ENCODE assay signal across 11 cellular contexts in the genomic region with DNA sequence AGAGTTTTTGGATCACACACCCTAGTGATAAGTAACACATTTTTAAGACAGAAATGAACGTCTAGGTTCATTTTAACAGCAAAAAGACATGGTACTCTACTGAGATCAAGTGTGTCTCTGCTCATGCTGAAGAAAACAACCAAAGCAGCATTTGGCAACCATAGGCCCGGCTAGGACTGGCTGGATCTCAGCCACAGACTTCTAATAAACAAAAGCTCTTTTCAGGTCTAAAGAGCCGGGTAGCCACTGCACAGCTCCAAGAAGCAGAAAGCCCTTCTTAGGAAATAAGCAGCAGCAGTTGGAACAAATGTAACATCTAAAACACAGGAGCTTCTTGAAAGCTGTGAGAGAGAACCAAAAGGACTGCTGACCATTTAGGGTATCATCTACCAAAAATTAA. TPM values are rescaled to one million over a fixed set of nuclear protein-coding genes. Genes with fewer than 3 reads are reported as not detected.
A peak's percentile ranks its signal among the peaks of the same experiment; 100 is the strongest.
DNase-seq lines count a peak whose midpoint lies in the region; ATAC-seq lines count a peak whose summit lies in the region.
"Had no signal": no experiment of that assay in that cellular context is flagged by ENCODE, and none has a peak within 500 bp of the region (broad histone marks: within the 10 kb centered on the region; RNA-seq: fewer than 3 reads in every experiment).

No MANE protein-coding gene starts in this region.

- in situ Hi-C loops in GM23248 (cut with MboI), result no loop called here

- peak; percentile 85 for ATAC-seq in sciatic nerve
- no peak for ATAC-seq in effector memory CD8-positive, alpha-beta T cell (replicated peaks)

- peaks cover 68% of the 10 kb centered on the region for H3K79me2 ChIP-seq in GM23248 (ENCODE audit: insufficient read depth)

- no peak overlapping the region for H3K9ac ChIP-seq in GM23248

- no peak overlapping the region for H3K4me3 ChIP-seq in GM23248

- WGBS in GM23248 (ENCODE audit: low coverage in 1 of 2, low lambda C conversion rate in 2 of 2, missing lambda C conversion rate in 2 of 2), 2 experiments, result 25 to 28% methylated on average over 3 of the region's 3 CpGs

- H3K4me1 ChIP-seq in GM23248 (ENCODE audit: insufficient read depth), result peaks cover 58% of the 10 kb centered on the region

- no peak overlapping the region for H3K27ac Mint-ChIP-seq in effector memory CD8-positive, alpha-beta T cell

- no peaks in the 10 kb centered on the region for H3K9me2 ChIP-seq in GM23248 (ENCODE audit: insufficient read depth)

- peaks cover 6 to 14% of the 10 kb centered on the region in 2 donors for H3K4me1 Mint-ChIP-seq in effector memory CD8-positive, alpha-beta T cell (ENCODE audit: low read depth in 2 of 2)

- H4K20me1 ChIP-seq in GM23248 (ENCODE audit: insufficient read depth), result peaks cover 6% of the 10 kb centered on the region; the same call in 1 of the 2 replicates

- H3K9me3 Mint-ChIP-seq in effector memory CD8-positive, alpha-beta T cell, result no peaks in the 10 kb centered on the region
- H3K9me3 Mint-ChIP-seq: CD4-positive, alpha-beta memory T cell had no signal

- peaks cover 30% of the 10 kb centered on the region for H3F3A ChIP-seq in GM23248 (ENCODE audit: insufficient read depth)

- H3K36me3 ChIP-seq in GM23248 (ENCODE audit: low read depth), result no peaks in the 10 kb centered on the region

- intact Hi-C loops in sciatic nerve (cut with DNase I) (loop anchor here (5.0 kb wide), 1 partner anchor 121 kb away; no protein-coding TSS in a partner anchor), posterior vena cava (cut with DNase I) (loop anchor here in 1 of 2 donors (10.0 kb wide), 1 partner anchor 123 kb away; no protein-coding TSS in a partner anchor)

- H3K9me3 ChIP-seq in GM23248 (ENCODE audit: low read depth), result no peaks in the 10 kb centered on the region

- H3K4me2 ChIP-seq in GM23248 (ENCODE audit: unreplicated experiment), result no peak overlapping the region

- peak overlapping the region; percentile 16; the same call in 1 of the 2 replicates for H3K27ac ChIP-seq in GM23248
- H3K27ac ChIP-seq: HL-60 had no signal

- no peak overlapping the region for H3K4me3 Mint-ChIP-seq in effector memory CD8-positive, alpha-beta T cell
- H3K4me3 Mint-ChIP-seq: CD4-positive, alpha-beta memory T cell had no signal

- no peaks in the 10 kb centered on the region for H3K27me3 ChIP-seq in GM23248 (replicated peaks; ENCODE audit: insufficient read depth)

- peak; percentile 34 for DNase-seq in GM23248
- peak; percentile 53 for DNase-seq in cerebellar cortex (ENCODE audit: low spot score)
- DNase-seq in hippocampal formation (lab: John Stamatoyannopoulos, UW), result peak; percentile 70 to 90
- DNase-seq in sciatic nerve (ENCODE audit: low spot score), result no peak
- no peak for DNase-seq in posterior vena cava (ENCODE audit: low spot score)
- no peak for DNase-seq in NCI-H510A treated with DMSO at 0.1 percent for 48 hours (lab: John Stamatoyannopoulos, UW)
- DNase-seq in dedifferentiated amniotic fluid mesenchymal stem cell (ENCODE audit: extremely low spot score), result no peak
- DNase-seq in effector memory CD8-positive, alpha-beta T cell, result no peak
- DNase-seq: NCI-H187 treated with DMSO at 0.1 percent for 48 hours had no signal

- H3K36me3 Mint-ChIP-seq in effector memory CD8-positive, alpha-beta T cell (ENCODE audit: insufficient read depth), result peaks cover 28% of the 10 kb centered on the region

- no peaks in the 10 kb centered on the region for H3K27me3 Mint-ChIP-seq in effector memory CD8-positive, alpha-beta T cell
- H3K27me3 Mint-ChIP-seq: CD4-positive, alpha-beta memory T cell had no signal

- H2AFZ ChIP-seq in GM23248, result no peak overlapping the region

RNA-seq across cellular contexts. Expression of a gene that starts 37.7 kb away (rescaled TPM):
- total RNA-seq in GM23248 (2014; rRNA removed; shearing (Covaris generic)), result 16.2 and 17.7 TPM in 2 replicates
- 79.8 and 82.1 TPM in 2 replicates for polyA plus RNA-seq in GM23248 (2016; fragmentation: Nextera tagmentation; extraction: Ambion mirVana)
- total RNA-seq in sciatic nerve, result 88.8 TPM
- total RNA-seq in posterior vena cava, result 100 to 1,000 TPM in 1 of 2 donors, 10 to 100 TPM in 1; 96.2 to 139 TPM

Comparison
In these comparisons a context has a peak if more than half of its experiments do, and no peak if none do; other contexts are left out.
1. DNase-seq: peak in GM23248 (single experiment), cerebellar cortex (single experiment) and hippocampal formation (2 of 2); none in sciatic nerve (single experiment), posterior vena cava (single experiment), NCI-H510A treated with DMSO at 0.1 percent for 48 hours (single experiment), dedifferentiated amniotic fluid mesenchymal stem cell (single experiment) and effector memory CD8-positive, alpha-beta T cell (0 of 3).